Comparison of ENCODE assay signal across 8 cellular contexts in genomic region chr9:86946712-86947145, GRCh38. TPM values are rescaled to one million over a fixed set of nuclear protein-coding genes. Genes with fewer than 3 reads are reported as not detected.
DNase-seq lines count a peak whose midpoint lies in the region; ATAC-seq and TF ChIP-seq lines count a peak whose summit lies in the region.

No MANE protein-coding gene starts in this region.

- WGBS in transverse colon (ENCODE audit: low coverage in 1 of 2), 2 donors = 3% methylated on average over 21 of the region's 52 CpGs; no CpG with 5 or more reads in 1 of the 2 donors

- peak overlapping the region; percentile 71 for H3K4me3 Mint-ChIP-seq in activated CD4-positive, alpha-beta T cell treated with anti-CD3 and anti-CD28 coated beads, Interleukin-2, amount 10 ng/mL, durations not matched to agents 24 days and 14 days
- peak overlapping the region; percentile 46 to 83 (median 74) for H3K4me3 Mint-ChIP-seq in naive B cell

- TF ChIP-seq POLR2A in transverse colon (IDR thresholded peaks at IDR 0.05) = no peak

- DNase-seq in NCI-H82 (lab: John Stamatoyannopoulos, UW) (peak; percentile 43), NCI-H82 treated with DMSO at 0.1 percent for 48 hours (lab: John Stamatoyannopoulos, UW; ENCODE audit: unreplicated experiment) (no peak), HT-29 (ENCODE audit: low spot score) (peak; percentile 5), epithelial cell of esophagus (ENCODE audit: low read depth) (no peak), naive B cell (no peak), transverse colon (peak; percentile 33), GDM1 (lab: John Stamatoyannopoulos, UW) (no peak)
- peak; percentile 77 for DNase-seq in activated CD4-positive, alpha-beta T cell treated with anti-CD3 and anti-CD28 coated beads, Interleukin-2, amount 10 ng/mL, durations not matched to agents 24 days and 14 days

- no peaks in the 10 kb centered on the region for H3K9me3 ChIP-seq in transverse colon

- H3K27ac ChIP-seq in transverse colon = peak overlapping the region; percentile 83 to 96 (median 88)

- H3K27me3 Mint-ChIP-seq in activated CD4-positive, alpha-beta T cell treated with anti-CD3 and anti-CD28 coated beads, Interleukin-2, amount 10 ng/mL, durations not matched to agents 24 days and 14 days = peaks cover 38% of the 10 kb centered on the region
- peaks cover 32 to 48% (median 44%) of the 10 kb centered on the region in 3 donors for H3K27me3 Mint-ChIP-seq in naive B cell

- in situ Hi-C loops in transverse colon (cut with MboI; ENCODE audit: low pct_ligation_motif_present in 1 of 4, low pct_unique_long_range_greater_than_20kb in 1 of 4, low sequenced_read_pairs in 3 of 4) = no loop called here

- no peak for TF ChIP-seq CTCF in epithelial cell of esophagus (IDR thresholded peaks at IDR 0.05; ENCODE audit: insufficient read depth, low read depth, low read length, missing control alignments)
- no peak for TF ChIP-seq CTCF in transverse colon (IDR thresholded peaks at IDR 0.05)

- intact Hi-C loops in activated CD4-positive, alpha-beta T cell treated with anti-CD3 and anti-CD28 coated beads, Interleukin-2, amount 10 ng/mL, durations not matched to agents 24 days and 14 days (cut with micrococcal nuclease) = loop anchor here (2.0 kb wide), 1 partner anchor 540 kb away; no protein-coding TSS in a partner anchor
- intact Hi-C loops in transverse colon (cut with DNase I; ENCODE audit: low total_unique reads) = loop anchor here (5.0 to 10.0 kb wide), 4 partner anchors 86 to 459 kb away; no protein-coding TSS in a partner anchor

- no peak overlapping the region for H3K27ac Mint-ChIP-seq in activated CD4-positive, alpha-beta T cell treated with anti-CD3 and anti-CD28 coated beads, Interleukin-2, amount 10 ng/mL, durations not matched to agents 24 days and 14 days
- H3K27ac Mint-ChIP-seq in naive B cell = no peak overlapping the region

- peak in 1 of 2 donors; percentile 3 for ATAC-seq in naive B cell (ENCODE audit: low read depth in 2 of 2)

- no peaks in the 10 kb centered on the region for H3K9me3 Mint-ChIP-seq in activated CD4-positive, alpha-beta T cell treated with anti-CD3 and anti-CD28 coated beads, Interleukin-2, amount 10 ng/mL, durations not matched to agents 24 days and 14 days
- peaks cover 0 to 13% (median under 1%) of the 10 kb centered on the region in 7 donors for H3K9me3 Mint-ChIP-seq in naive B cell

- H3K4me1 Mint-ChIP-seq in activated CD4-positive, alpha-beta T cell treated with anti-CD3 and anti-CD28 coated beads, Interleukin-2, amount 10 ng/mL, durations not matched to agents 24 days and 14 days = peaks cover 11% of the 10 kb centered on the region
- peaks cover 7 to 16% (median 10%) of the 10 kb centered on the region in 3 donors for H3K4me1 Mint-ChIP-seq in naive B cell

- H3K36me3 Mint-ChIP-seq in activated CD4-positive, alpha-beta T cell treated with anti-CD3 and anti-CD28 coated beads, Interleukin-2, amount 10 ng/mL, durations not matched to agents 24 days and 14 days (ENCODE audit: low read depth) = peaks cover 2% of the 10 kb centered on the region
- H3K36me3 Mint-ChIP-seq in naive B cell = no peaks in the 10 kb centered on the region

- H3K36me3 ChIP-seq in transverse colon = no peaks in the 10 kb centered on the region

- TF ChIP-seq EP300 in transverse colon (IDR thresholded peaks at IDR 0.05; ENCODE audit: low read depth) = no peak

- H3K27me3 ChIP-seq in transverse colon = peaks cover 41% of the 10 kb centered on the region

- H3K4me3 ChIP-seq in epithelial cell of esophagus (ENCODE audit: low read length) (peak overlapping the region; percentile 60), transverse colon (peak overlapping the region; percentile 66 to 91 (median 80))

- H3K4me1 ChIP-seq in transverse colon = peaks cover 0 to 31% (median 17%) of the 10 kb centered on the region in 4 donors

RNA-seq across cellular contexts. Expression of gene GAS1, which starts 0.6 kb away (rescaled TPM):
- total RNA-seq in HT-29 (2014; rRNA removed; shearing (Covaris generic)) = 0.03 and 0.21 TPM in 2 replicates
- 0.14 TPM in 2 replicates for total RNA-seq in activated CD4-positive, alpha-beta T cell treated with anti-CD3 and anti-CD28 coated beads, Interleukin-2, amount 10 ng/mL, durations not matched to agents 24 days and 14 days
- polyA plus RNA-seq in naive B cell (ENCODE audit: low read depth in 6 of 6) = not detected
- 10 to 100 TPM in 2 of 4 donors, 1 to 10 TPM in 2; 4.8 to 36.2 (median 11.3) TPM for total RNA-seq in transverse colon

Comparison
In these comparisons a context has a peak if more than half of its experiments do, and no peak if none do; other contexts are left out.
1. DNase-seq: peak in NCI-H82 (single experiment), HT-29 (single experiment), activated CD4-positive, alpha-beta T cell treated with anti-CD3 and anti-CD28 coated beads, Interleukin-2, amount 10 ng/mL, durations not matched to agents 24 days and 14 days (single experiment) and transverse colon (single experiment); none in NCI-H82 treated with DMSO at 0.1 percent for 48 hours (single experiment), epithelial cell of esophagus (single experiment), naive B cell (single experiment) and GDM1 (single experiment).